Comparison of ENCODE assay signal across 8 cellular contexts in genomic region chr13:44989071-44989889, GRCh38. TPM values are rescaled to one million over a fixed set of nuclear protein-coding genes. Genes with fewer than 3 reads are reported as not detected.
A peak's percentile ranks its signal among the peaks of the same experiment; 100 is the strongest.
DNase-seq lines count a peak whose midpoint lies in the region; ATAC-seq and TF ChIP-seq lines count a peak whose summit lies in the region.

Gene GPALPP1 (plus strand): TSS chr13:44989538. CDS start chr13:44989655, 117 bp downstream.
Gene NUFIP1 (minus strand): TSS chr13:44989471. CDS start chr13:44989436, 35 bp downstream.

- H3K14ac ChIP-seq in IMR-90 (replicated peaks; ENCODE audit: low read depth, low read length), result peak within 1 kb of the TSS; percentile 26

- H4K20me1 ChIP-seq in IMR-90 (ENCODE audit: insufficient read depth, low read length), result 0 out of 2 replicates have a peak, but pooled peaks cover 4% of the 10 kb centered on the region

- POLR2A ChIA-PET in IMR-90 (lab: Charles Lee; ENCODE audit: unreplicated experiment), result no interaction called here

- WGBS in IMR-90 (ENCODE audit: extremely low coverage in 2 of 2, insufficient read length in 1 of 2), 2 experiments, result 1% methylated on average over 23 of the region's 66 CpGs; no CpG with 5 or more reads in 1 of the 2 experiments

- H3K36me3 ChIP-seq in IMR-90 (ENCODE audit: control insufficient read depth, insufficient read depth, low read length) (peaks cover 4% of the 10 kb centered on the region), mucosa of stomach (ENCODE audit: control insufficient read depth, insufficient read depth, low read length) (no peaks in the 10 kb centered on the region)

- H2AK9ac ChIP-seq in IMR-90 (replicated peaks; ENCODE audit: low read depth, low read length, poor library complexity), result peak within 1 kb of the TSS; percentile 88

- H2AK5ac ChIP-seq in IMR-90 (ENCODE audit: low read depth, low read length), result peak within 1 kb of the TSS; percentile 52; the same call in 1 of the 2 replicates

- dilution Hi-C loops in IMR-90 (cut with HindIII; ENCODE audit: low sequenced_read_pairs, unreplicated experiment), result no loop called here

- H3K9ac ChIP-seq in IMR-90 (ENCODE audit: low read depth, low read length), result peak within 1 kb of the TSS; percentile 95
- peak within 1 kb of the TSS; percentile 83 for H3K9ac ChIP-seq in mucosa of stomach (ENCODE audit: low read length)

- peak within 1 kb of the TSS; percentile 83 for H4K5ac ChIP-seq in IMR-90 (ENCODE audit: low read depth, low read length)

- TSS peak; percentile 71 for BruUV-seq in IMR-90 (replicated peaks; lab: Mats Ljungman, UMichigan)

- H3K56ac ChIP-seq in IMR-90 (ENCODE audit: extremely low read depth, insufficient read depth, low read length), result peak within 1 kb of the TSS; percentile 43; the same call in 1 of the 2 replicates

- H3K9me1 ChIP-seq in IMR-90 (ENCODE audit: insufficient read depth, low read length), result no peaks in the 10 kb centered on the region

- in situ Hi-C loops in IMR-90 (cut with MboI; ENCODE audit: low sequenced_read_pairs), result loop anchor here (10.0 kb wide), 1 partner anchor 1084 kb away; no protein-coding TSS in a partner anchor

- no peak for TF ChIP-seq CTCF in IMR-90 (conservative IDR thresholded peaks at IDR 0.05; ENCODE audit: low read depth, low read length)

- DNase-seq in DMS153 (lab: John Stamatoyannopoulos, UW), result peak; percentile 83
- DNase-seq in IMR-90, result peak; percentile 95
- peak; percentile 82 for DNase-seq in OCI-M2 (lab: John Stamatoyannopoulos, UW; ENCODE audit: unreplicated experiment)
- DNase-seq in activated T-cell treated with anti-CD3 and anti-CD28 coated beads, Interleukin-2, amount 50 U/mL, for 1 hour, result peak; percentile 89
- peak; percentile 98 for DNase-seq in stimulated activated CD8-positive, alpha-beta memory T cell treated with anti-CD3 and anti-CD28 coated beads, Interleukin-4, amount 100 ng/mL, for 48 hours

- ATAC-seq in GM21529 (IDR thresholded peaks at IDR 0.05; ENCODE audit: unreplicated experiment), result peak; percentile 97
- ATAC-seq in IMR-90 (ENCODE audit: low read depth), result peak; percentile 90
- peak; percentile 97 for ATAC-seq in esophagus mucosa

- H3K23ac ChIP-seq in IMR-90 (ENCODE audit: low read depth, low read length), result peak within 1 kb of the TSS; percentile 70

- peak within 1 kb of the TSS; percentile 93 for H3K27ac ChIP-seq in IMR-90 (ENCODE audit: insufficient read depth, low read length)

- H3K4ac ChIP-seq in IMR-90 (ENCODE audit: low read depth, low read length), result peak within 1 kb of the TSS; percentile 82

- intact Hi-C loops in IMR-90 (cut with micrococcal nuclease), result loop anchor here (5.0 kb wide), 1 partner anchor 293 kb away; no protein-coding TSS in a partner anchor

- no peak; the same call in 1 of the 2 replicates for TF ChIP-seq RAD21 in IMR-90 (IDR thresholded peaks at IDR 0.05; ENCODE audit: low read length)

- no peaks in the 10 kb centered on the region for H3K9me3 ChIP-seq in IMR-90 (ENCODE audit: control insufficient read depth, insufficient read depth, low read length)
- H3K9me3 ChIP-seq in mucosa of stomach (ENCODE audit: control insufficient read depth, low read length), result no peaks in the 10 kb centered on the region

- H3K18ac ChIP-seq in IMR-90 (ENCODE audit: low read depth, low read length), result peak within 1 kb of the TSS; percentile 35; the same call in 1 of the 2 replicates

- H2BK20ac ChIP-seq in IMR-90 (ENCODE audit: low read depth, low read length), result no peak within 1 kb of the TSS

- peaks cover 20 to 69% of the 10 kb centered on the region in 2 experiments for H3K79me1 ChIP-seq in IMR-90 (ENCODE audit: low read depth in 1 of 2, low read length in 2 of 2)

- H2BK120ac ChIP-seq in IMR-90 (ENCODE audit: low read depth, low read length), result peak within 1 kb of the TSS; percentile 54

- CTCF ChIA-PET in IMR-90 (lab: Yijun Ruan, JAX), result no interaction called here

- peak within 1 kb of the TSS; percentile 67 for H4K91ac ChIP-seq in IMR-90 (ENCODE audit: insufficient read depth, low read depth, low read length)

- H2BK5ac ChIP-seq in IMR-90 (ENCODE audit: low read depth, low read length, poor library complexity, severe bottlenecking), result peak within 1 kb of the TSS; percentile 83

- H3K4me2 ChIP-seq in IMR-90 (ENCODE audit: low read depth, low read length), result peak within 1 kb of the TSS; percentile 99

- no peak within 1 kb of the TSS for H2BK15ac ChIP-seq in IMR-90 (ENCODE audit: low read depth, low read length)

- H3K4me1 ChIP-seq in IMR-90 (ENCODE audit: control insufficient read depth, insufficient read depth, low read length), result peaks cover 2% of the 10 kb centered on the region
- H3K4me1 ChIP-seq in mucosa of stomach (ENCODE audit: control insufficient read depth, insufficient read depth, low read length), result peaks cover 7% of the 10 kb centered on the region

- H3K27me3 ChIP-seq in IMR-90 (ENCODE audit: control insufficient read depth, insufficient read depth, low read length) (no peaks in the 10 kb centered on the region), mucosa of stomach (ENCODE audit: control insufficient read depth, insufficient read depth, low read length) (no peaks in the 10 kb centered on the region)

- peak; percentile 86 for TF ChIP-seq POLR2A in IMR-90 (IDR thresholded peaks at IDR 0.05; ENCODE audit: low read depth, low read length)

- peak within 1 kb of the TSS; percentile 89 to 93 for H4K8ac ChIP-seq in IMR-90 (ENCODE audit: low read depth in 2 of 2, low read length in 2 of 2)

- peak within 1 kb of the TSS; percentile 100 for H2AFZ ChIP-seq in IMR-90 (replicated peaks; ENCODE audit: low read length, poor library complexity)

- peak within 1 kb of the TSS; percentile 96 for H3K4me3 ChIP-seq in IMR-90 (ENCODE audit: insufficient read depth, low read depth, low read length)
- H3K4me3 ChIP-seq in mucosa of stomach (ENCODE audit: low read length), result peak within 1 kb of the TSS; percentile 91

TF ChIP-seq in IMR-90, 13 proteins besides CTCF, POLR2A, EP300 and RAD21:
- TF ChIP-seq CEBPB (IDR thresholded peaks at IDR 0.05; ENCODE audit: low read depth, low read length) (peak; percentile 61), NFE2L2 (IDR thresholded peaks at IDR 0.05; ENCODE audit: low read depth, low read length) (peak; percentile 2; the same call in 1 of the 2 replicates), FOS (IDR thresholded peaks at IDR 0.05; ENCODE audit: low read depth, low read length) (no peak), USF2 (IDR thresholded peaks at IDR 0.05; ENCODE audit: low read depth, low read length) (0 out of 2 replicates have a peak, but pooled peaks have one; percentile 3), BHLHE40 (IDR thresholded peaks at IDR 0.05; ENCODE audit: low read depth, low read length) (peak; percentile 96), SMC3 (IDR thresholded peaks at IDR 0.05; ENCODE audit: low read depth, low read length) (no peak), MXI1 (IDR thresholded peaks at IDR 0.05; ENCODE audit: borderline replicate concordance, low read depth, low read length) (peak; percentile 97), CHD1 (IDR thresholded peaks at IDR 0.05; ENCODE audit: low read depth, low read length) (no peak), MAZ (IDR thresholded peaks at IDR 0.05; ENCODE audit: borderline replicate concordance, low read depth, low read length) (peak; percentile 40; the same call in 1 of the 2 replicates)

RNA-seq across cellular contexts. Expression of gene GPALPP1, which starts in this region (rescaled TPM):
- total RNA-seq in IMR-90 (2012; rRNA removed) (10.6 and 25.3 TPM in 2 replicates), esophagus mucosa (13.0 TPM)
- polyA plus RNA-seq in IMR-90 (2012; rRNA removed), result 8.2 and 12.5 TPM in 2 replicates
- polyA plus RNA-seq in IMR-90 (2012; cell fraction: cytosol; rRNA removed), result 2.6 and 3.3 TPM in 2 replicates
- polyA plus RNA-seq in IMR-90 (2012; cell fraction: nucleus; rRNA removed; ENCODE audit: low replicate concordance), result 10.0 and 29.4 TPM in 2 replicates

RNA-seq across cellular contexts. Expression of gene NUFIP1, which starts in this region (rescaled TPM):
- total RNA-seq in IMR-90 (2012; rRNA removed) (1.4 and 2.5 TPM in 2 replicates), esophagus mucosa (3.5 TPM)
- polyA plus RNA-seq in IMR-90 (2012; rRNA removed), result 2.1 and 2.3 TPM in 2 replicates
- 0.90 and 0.99 TPM in 2 replicates for polyA plus RNA-seq in IMR-90 (2012; cell fraction: cytosol; rRNA removed)
- 0.94 and 1.7 TPM in 2 replicates for polyA plus RNA-seq in IMR-90 (2012; cell fraction: nucleus; rRNA removed; ENCODE audit: low replicate concordance)

Comparison
In these comparisons a context has a peak if more than half of its experiments do, and no peak if none do; other contexts are left out.
1. Peak in every context shown above with its lines: DNase-seq, ATAC-seq, H3K4me3 ChIP-seq and H3K27ac ChIP-seq.